Comparison of ENCODE assay signal across 27 cellular contexts in genomic region chr5:81520769-81521168, GRCh38.
"Had no signal": no experiment of that assay in that cellular context is flagged by ENCODE, and none has a peak within 500 bp of the region (broad histone marks: within the 10 kb centered on the region; RNA-seq: fewer than 3 reads in every experiment).

No MANE protein-coding gene starts in this region.

- H3K4me1 ChIP-seq: left lung, lower lobe of right lung, pancreas, prostate gland, testis, thyroid gland, upper lobe of left lung, vagina had no signal

- ATAC-seq: left colon; left lung; lower lobe of right lung; naive thymus-derived CD8-positive, alpha-beta T cell; pancreas; right cardiac atrium; stimulated activated memory B cell treated with anti-CD40 and anti-IgM and Interleukin-4, amounts not matched to agents 10 μg/mL and 1 μg/mL and 100 μg/mL, for 72 hours; stimulated activated naive CD8-positive, alpha-beta T cell treated with anti-CD3 and anti-CD28 coated beads, Interleukin-15, Interleukin-2, amounts not matched to agents 100 U/mL and 50 U/mL, for 24 hours had no signal

- H3K27me3 ChIP-seq: left lung, pancreas, sigmoid colon, stomach, testis, thyroid gland, transverse colon, upper lobe of left lung, vagina had no signal

- H3K4me3 ChIP-seq: left lung, lower lobe of right lung, pancreas, prostate gland, sigmoid colon, stomach, testis, thyroid gland, transverse colon, upper lobe of left lung, vagina had no signal

- H3K36me3 ChIP-seq: left lung, lower lobe of right lung, pancreas, prostate gland, sigmoid colon, stomach, thyroid gland, transverse colon, upper lobe of left lung, vagina had no signal

- H3K9me3 ChIP-seq: left lung, lower lobe of right lung, pancreas, prostate gland, sigmoid colon, stomach, testis, thyroid gland, transverse colon, upper lobe of left lung, vagina had no signal

- DNase-seq: left colon; lower lobe of right lung; mammary epithelial cell; mesenchymal stem cell; naive thymus-derived CD8-positive, alpha-beta T cell; nucleus accumbens; pancreas; posterior cingulate gyrus; retina; right cardiac atrium; sigmoid colon; small intestine; stimulated activated CD4-positive, alpha-beta T cell treated with anti-CD3 and anti-CD28 coated beads, Interleukin-1b, Interleukin-23, amount 100 ng/mL, for 48 hours; stimulated activated CD4-positive, alpha-beta T cell treated with anti-CD3 and anti-CD28 coated beads, Interleukin-2, amount 100 ng/mL, for 48 hours; stimulated activated CD4-positive, alpha-beta T cell treated with anti-CD3 and anti-CD28 coated beads, Interleukin-4, amount 100 ng/mL, for 4 hours; stimulated activated CD8-positive, alpha-beta memory T cell treated with anti-CD3 and anti-CD28 coated beads, Interleukin-4, amount 100 ng/mL, for 48 hours; stimulated activated naive CD8-positive, alpha-beta T cell treated with anti-CD3 and anti-CD28 coated beads, Interleukin-15, Interleukin-2, amounts not matched to agents 100 U/mL and 50 U/mL, for 24 hours; stomach; testis; thyroid gland; transverse colon; upper lobe of left lung had no signal

- FAIRE-seq: keratinocyte had no signal

- H3K27ac ChIP-seq: left lung, lower lobe of right lung, pancreas, prostate gland, sigmoid colon, stomach, testis, thyroid gland, transverse colon, upper lobe of left lung, vagina had no signal
